ENCODE assay signal across 30 cellular contexts in genomic region chr18:73787316-73787715, GRCh38.
"Had no signal": no experiment of that assay in that cellular context is flagged by ENCODE, and none has a peak within 500 bp of the region (broad histone marks: within the 10 kb centered on the region; RNA-seq: fewer than 3 reads in every experiment).

No MANE protein-coding gene starts in this region.

- H3K27ac ChIP-seq: brain microvascular endothelial cell, epithelial cell of prostate, gastrocnemius medialis, heart left ventricle had no signal

- H3K4me1 ChIP-seq: gastrocnemius medialis, heart left ventricle had no signal

- DNase-seq: activated CD4-positive, alpha-beta T cell treated with anti-CD3 and anti-CD28 coated beads for 36 hours; activated CD4-positive, alpha-beta T cell treated with anti-CD3 and anti-CD28 coated beads, Interleukin-2, amount 50 U/mL, for 1 hour; activated CD4-positive, alpha-beta T cell treated with anti-CD3 and anti-CD28 coated beads, Interleukin-2, amount 50 U/mL, for 48 hours; activated CD4-positive, CD25-positive, alpha-beta regulatory T cell; activated CD4-positive, CD25-positive, alpha-beta regulatory T cell treated with anti-CD3 and anti-CD28 coated beads, Interleukin-2, amount 50 U/mL, for 72 hours; activated CD8-positive, alpha-beta memory T cell treated with anti-CD3 and anti-CD28 coated beads for 24 hours; activated CD8-positive, alpha-beta T cell treated with anti-CD3 and anti-CD28 coated beads for 36 hours; activated effector memory CD4-positive, alpha-beta T cell treated with Interleukin-2 at 50 U/mL for 16 hours; activated gamma-delta T cell treated with Interleukin-2 at 50 U/mL for 16 hours; activated naive CD4-positive, alpha-beta T cell treated with anti-CD3 and anti-CD28 coated beads, Interleukin-2, amount 50 U/mL, for 16 hours; activated naive CD4-positive, alpha-beta T cell treated with Interleukin-2 at 50 U/mL for 16 hours; activated T-cell treated with anti-CD3 and anti-CD28 coated beads, Interleukin-2, amount 50 U/mL, for 4 hours; amniotic stem cell; anterior cingulate cortex; brain microvascular endothelial cell; caudate nucleus; cortex of kidney; dermis blood vessel endothelial cell; effector CD4-positive, alpha-beta T cell; effector memory CD8-positive, alpha-beta T cell; foreskin fibroblast; gastrocnemius medialis; glutamatergic neuron; heart left ventricle; hypothalamus; T-helper 2 cell had no signal

- ATAC-seq: activated CD4-positive, alpha-beta T cell treated with anti-CD3 and anti-CD28 coated beads for 36 hours; activated CD8-positive, alpha-beta T cell treated with anti-CD3 and anti-CD28 coated beads for 36 hours; activated T-cell treated with anti-CD3 and anti-CD28 coated beads, Interleukin-2, amount 50 U/mL, for 4 hours; activated T-helper 17 cell treated with anti-CD3 and anti-CD28 coated beads, Interleukin-2, amount 50 U/mL, for 72 hours; effector memory CD8-positive, alpha-beta T cell; gastrocnemius medialis; heart left ventricle had no signal

- FAIRE-seq: astrocyte, colon had no signal

- H3K27me3 ChIP-seq: brain microvascular endothelial cell, gastrocnemius medialis, heart left ventricle had no signal

- H3K36me3 ChIP-seq: brain microvascular endothelial cell, gastrocnemius medialis, heart left ventricle had no signal

- H3K9me3 ChIP-seq: gastrocnemius medialis, heart left ventricle had no signal

- H3K4me3 ChIP-seq: gastrocnemius medialis, heart left ventricle had no signal
